In the genomic region with DNA sequence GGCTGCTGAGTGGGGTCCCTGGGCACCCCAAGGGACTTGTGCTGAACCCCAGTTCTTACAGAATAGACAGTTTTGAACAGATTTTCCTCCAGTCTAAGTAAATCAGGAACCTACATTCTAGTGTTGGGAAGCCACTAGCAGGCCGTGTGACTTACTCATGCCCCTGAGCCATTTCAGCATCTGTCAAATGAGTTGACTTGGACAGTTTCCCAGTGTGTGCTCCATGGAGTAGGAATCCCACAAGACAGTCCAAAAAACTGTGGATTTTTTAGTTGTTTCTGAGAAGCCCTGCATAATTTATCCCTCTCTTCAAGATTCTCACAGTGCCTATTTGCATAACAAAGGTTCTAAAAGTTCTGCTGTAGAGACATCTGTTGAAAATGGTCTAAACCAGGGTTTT, we compare ENCODE assay signal across 11 cellular contexts. TPM values are rescaled to one million over a fixed set of nuclear protein-coding genes. Genes with fewer than 3 reads are reported as not detected.
DNase-seq lines count a peak whose midpoint lies in the region; ATAC-seq and TF ChIP-seq lines count a peak whose summit lies in the region.
"Had no signal": no experiment of that assay in that cellular context is flagged by ENCODE, and none has a peak within 500 bp of the region (broad histone marks: within the 10 kb centered on the region; RNA-seq: fewer than 3 reads in every experiment).

No MANE protein-coding gene starts in this region.

- CTCF ChIA-PET in A673 (lab: Charles Lee), result no interaction called here

- ATAC-seq in HG03139 (IDR thresholded peaks at IDR 0.05; ENCODE audit: unreplicated experiment), result no peak
- ATAC-seq in HG03439 (IDR thresholded peaks at IDR 0.05; ENCODE audit: unreplicated experiment), result no peak

- TF ChIP-seq CTCF in A673 (conservative IDR thresholded peaks at IDR 0.05; ENCODE audit: low read depth, low read length), result no peak

- H3K4me1 ChIP-seq in A673 (ENCODE audit: insufficient read depth, low read length, poor library complexity, severe bottlenecking) (peaks cover 26% of the 10 kb centered on the region), muscle layer of colon (ENCODE audit: insufficient read depth, low read length) (peaks cover 15% of the 10 kb centered on the region)

- H3K4me3 ChIP-seq in A673 (ENCODE audit: low read depth, low read length, poor library complexity, severe bottlenecking) (no peak overlapping the region), muscle layer of colon (ENCODE audit: low read depth in 1 of 2, low read length in 2 of 2) (no peak overlapping the region)

- DNase-seq in A673 (ENCODE audit: low spot score), result peak; percentile 60
- DNase-seq in M059J (ENCODE audit: low read depth), result peak; percentile 92
- peak; percentile 89 for DNase-seq in dedifferentiated amniotic fluid mesenchymal stem cell (ENCODE audit: extremely low spot score)
- no peak for DNase-seq in stimulated activated naive CD4-positive, alpha-beta T cell (lab: John Stamatoyannopoulos, UW)
- DNase-seq in NCI-H748 treated with DMSO at 0.1 percent for 48 hours (lab: John Stamatoyannopoulos, UW), result no peak
- DNase-seq: activated CD4-positive, alpha-beta T cell treated with anti-CD3 and anti-CD28 coated beads, Interleukin-2, amount 50 U/mL, for 1 hour; effector CD4-positive, alpha-beta T cell; NCI-H526 had no signal

- no TSS peak for BruUV-seq in A673 (replicated peaks; lab: Mats Ljungman, UMichigan)

- H3K27ac ChIP-seq in A673 (ENCODE audit: low read depth, low read length, poor library complexity, severe bottlenecking), result no peak overlapping the region
- H3K27ac ChIP-seq in muscle layer of colon (ENCODE audit: low read depth, low read length), result peak overlapping the region; percentile 24

- intact Hi-C loops in A673 (cut with micrococcal nuclease; ENCODE audit: unreplicated experiment), result no loop called here

- no peak overlapping the region for H3K9ac ChIP-seq in muscle layer of colon (ENCODE audit: low read length)

- POLR2A ChIA-PET in A673 (lab: Charles Lee; ENCODE audit: low non-redundant PET), result interaction anchor here (0.7 kb wide), 1 partner anchor 167 kb away, joined by 3 read pairs; a partner anchor contains a TSS

- H3K9me3 ChIP-seq in A673 (ENCODE audit: low read depth, low read length, poor library complexity, severe bottlenecking) (no peaks in the 10 kb centered on the region), muscle layer of colon (ENCODE audit: low read length) (no peaks in the 10 kb centered on the region)

- H3K27me3 ChIP-seq in A673 (replicated peaks; ENCODE audit: insufficient read depth, low read depth, low read length, poor library complexity), result no peaks in the 10 kb centered on the region
- no peaks in the 10 kb centered on the region for H3K27me3 ChIP-seq in muscle layer of colon (ENCODE audit: control insufficient read depth in 1 of 2, insufficient read depth in 2 of 2, low read length in 2 of 2)

- no peaks in the 10 kb centered on the region for H3K36me3 ChIP-seq in A673 (ENCODE audit: insufficient read depth, low read length, poor library complexity, severe bottlenecking)
- H3K36me3 ChIP-seq in muscle layer of colon (ENCODE audit: insufficient read depth, low read length), result no peaks in the 10 kb centered on the region

RNA-seq across cellular contexts. Expression of a gene that starts 2.1 kb away (rescaled TPM):
- 0.67 and 0.74 TPM in 2 replicates for total RNA-seq in A673 (2021)
- total RNA-seq in M059J (2014; rRNA removed; shearing (Covaris generic)), result 0.25 TPM in 1 of 2 replicates, not detected in the other

RNA-seq across cellular contexts. Expression of a gene that starts 39.5 kb away (rescaled TPM):
- total RNA-seq in A673 (2021), result 36.1 and 38.6 TPM in 2 replicates
- 18.6 and 28.8 TPM in 2 replicates for total RNA-seq in M059J (2014; rRNA removed; shearing (Covaris generic))

Comparison
In these comparisons a context has a peak if more than half of its experiments do, and no peak if none do; other contexts are left out.
1. DNase-seq: peak in A673 (single experiment), M059J (single experiment) and dedifferentiated amniotic fluid mesenchymal stem cell (single experiment); none in stimulated activated naive CD4-positive, alpha-beta T cell (0 of 6) and NCI-H748 treated with DMSO at 0.1 percent for 48 hours (single experiment).